Comparison of ENCODE assay signal across 16 cellular contexts in the genomic region with DNA sequence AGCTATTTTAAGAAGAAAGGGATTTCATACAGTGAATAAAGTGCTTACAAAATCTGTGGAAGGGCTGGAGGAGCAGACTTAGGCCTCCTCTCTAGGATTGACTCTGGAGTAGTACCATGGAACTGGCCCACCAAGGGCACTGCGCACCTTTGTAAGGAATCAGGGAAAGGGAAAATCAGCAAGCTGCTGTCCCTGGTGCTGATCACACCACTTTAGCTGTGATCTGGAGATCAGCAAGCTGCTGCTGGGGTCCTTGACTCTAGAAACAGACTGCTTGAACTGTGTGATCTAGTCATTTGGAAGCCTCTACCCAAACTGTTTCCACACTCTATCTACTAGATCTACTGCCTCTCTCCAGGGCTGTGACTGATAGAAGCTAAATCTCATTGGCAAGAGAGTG. TPM values are rescaled to one million over a fixed set of nuclear protein-coding genes. Genes with fewer than 3 reads are reported as not detected.
DNase-seq lines count a peak whose midpoint lies in the region; ATAC-seq, FAIRE-seq and TF ChIP-seq lines count a peak whose summit lies in the region.
"Had no signal": no experiment of that assay in that cellular context is flagged by ENCODE, and none has a peak within 500 bp of the region (broad histone marks: within the 10 kb centered on the region; RNA-seq: fewer than 3 reads in every experiment).

No MANE protein-coding gene starts in this region.

- ATAC-seq in HG03097 (IDR thresholded peaks at IDR 0.05; ENCODE audit: low FRiP score, unreplicated experiment), result no peak

- H3K9ac ChIP-seq in GM23248 (no peak overlapping the region), H1 (replicated peaks in 1 of 4; ENCODE audit: extremely low read depth in 1 of 4, low read depth in 3 of 4, low read length in 3 of 4) (no peak overlapping the region)

- no peak overlapping the region for H3K4me3 ChIP-seq in GM23248
- no peak overlapping the region for H3K4me3 ChIP-seq in H1 (ENCODE audit: extremely low read depth in 1 of 4, insufficient read depth in 2 of 4, low read depth in 3 of 4, low read length in 4 of 4)
- H3K4me3 ChIP-seq: prostate gland had no signal

- no peak overlapping the region for H4K5ac ChIP-seq in H1 (ENCODE audit: insufficient read length, low read depth, low read length)

- DNase-seq in GM23248 (peak; percentile 18), M059J (ENCODE audit: low read depth) (peak; percentile 8), H1 (ENCODE audit: low read depth in 1 of 2, low spot score in 2 of 2) (peak; percentile 19 to 75), myocyte (ENCODE audit: low read depth) (peak; percentile 46), RCC 7860 (ENCODE audit: low spot score) (no peak)
- no peak for DNase-seq in NK-92 treated with Interleukin-12 subunit alpha and Interleukin-12 subunit beta, amount 100 ng/mL, for 24 hours (lab: John Stamatoyannopoulos, UW)
- DNase-seq: activated CD4-positive, alpha-beta T cell treated with anti-CD3 and anti-CD28 coated beads for 4 hours; activated naive CD8-positive, alpha-beta T cell treated with anti-CD3 and anti-CD28 coated beads, Interleukin-2, amount 10 ng/mL, durations not matched to agents 7 days and 5 days; CD4-positive, alpha-beta memory T cell; kidney; NCI-H2081; NCI-H748 treated with DMSO at 0.1 percent for 48 hours had no signal

- peak; percentile 14 to 20; a peak in 2 of 4 replicates for TF ChIP-seq RAD21 in H1 (IDR thresholded peaks at IDR 0.05 in 1 of 2, conservative IDR thresholded peaks at IDR 0.05 in 1 of 2; ENCODE audit: low read depth in 2 of 2, low read length in 2 of 2)

- H4K8ac ChIP-seq in H1 (ENCODE audit: extremely low read depth, insufficient read depth, low read length), result no peak overlapping the region

- H4K20me1 ChIP-seq in GM23248 (ENCODE audit: insufficient read depth), result peaks cover 3% of the 10 kb centered on the region; the same call in 1 of the 2 replicates
- H4K20me1 ChIP-seq in H1 (replicated peaks in 1 of 2; ENCODE audit: control insufficient read depth in 1 of 2, insufficient read depth in 2 of 2, low read length in 2 of 2), result peaks cover 0 to 2% of the 10 kb centered on the region in 2 experiments

- no peaks in the 10 kb centered on the region for H3K9me2 ChIP-seq in GM23248 (ENCODE audit: insufficient read depth)

- peak; percentile 84 for FAIRE-seq in H1 (lab: Jason Lieb, UNC)
- FAIRE-seq in RCC 7860 (lab: Jason Lieb, UNC), result no peak
- FAIRE-seq: G401.6, kidney had no signal

- H2AK5ac ChIP-seq in H1 (ENCODE audit: low read depth, low read length), result no peak overlapping the region

- H3K4ac ChIP-seq in H1 (replicated peaks; ENCODE audit: insufficient read length, low read depth, low read length), result no peak overlapping the region

- no peaks in the 10 kb centered on the region for H3K27me3 ChIP-seq in GM23248 (replicated peaks; ENCODE audit: insufficient read depth)
- no peaks in the 10 kb centered on the region; a peak in 1 of 7 replicates for H3K27me3 ChIP-seq in H1 (replicated peaks in 1 of 4; ENCODE audit: control insufficient read depth in 3 of 4, extremely low read depth in 1 of 4, insufficient read depth in 3 of 4, low read length in 3 of 4)

- 87 to 100% methylated on average over 1 of the region's 1 CpG for WGBS in GM23248 (ENCODE audit: low coverage in 1 of 2, low lambda C conversion rate in 2 of 2, missing lambda C conversion rate in 2 of 2), 2 experiments
- WGBS in H1 (ENCODE audit: extremely low coverage in 1 of 2, insufficient coverage in 1 of 2, insufficient read length in 1 of 2, insufficient replicate concordance in 2 of 2, low coverage in 1 of 2, low lambda C conversion rate in 2 of 2, missing lambda C conversion rate in 1 of 2), 2 experiments, result 91% methylated on average over 1 of the region's 1 CpG; no CpG with 5 or more reads in 1 of the 2 experiments

- H3K23ac ChIP-seq in H1 (ENCODE audit: insufficient read length), result no peak overlapping the region

- no peak overlapping the region for H2BK12ac ChIP-seq in H1 (ENCODE audit: low read depth, low read length)

- no peaks in the 10 kb centered on the region for H3K79me1 ChIP-seq in H1 (ENCODE audit: low read depth, low read length)

- TF ChIP-seq EP300 in H1 (IDR thresholded peaks at IDR 0.05; ENCODE audit: borderline replicate concordance in 1 of 2, low read depth in 2 of 2, low read length in 2 of 2), result no peak

- H3K4me2 ChIP-seq in GM23248 (ENCODE audit: unreplicated experiment) (no peak overlapping the region), H1 (ENCODE audit: insufficient read depth in 1 of 2, low read depth in 2 of 2, low read length in 2 of 2) (no peak overlapping the region)

- TF ChIP-seq POLR2A in H1 (IDR thresholded peaks at IDR 0.05; ENCODE audit: control extremely low read depth in 1 of 2, low read depth in 2 of 2, low read length in 2 of 2), result no peak

- no peak overlapping the region for H2BK5ac ChIP-seq in H1 (ENCODE audit: low read depth, low read length)

- no peaks in the 10 kb centered on the region for H3K9me3 ChIP-seq in GM23248 (ENCODE audit: low read depth)
- no peaks in the 10 kb centered on the region for H3K9me3 ChIP-seq in H1 (ENCODE audit: insufficient read depth in 2 of 2, low read depth in 1 of 2, low read length in 1 of 2)
- H3K9me3 ChIP-seq: prostate gland had no signal

- H3K4me1 ChIP-seq in GM23248 (ENCODE audit: insufficient read depth), result peaks cover 6% of the 10 kb centered on the region; the same call in 1 of the 2 replicates
- no peaks in the 10 kb centered on the region for H3K4me1 ChIP-seq in H1 (replicated peaks in 1 of 4; ENCODE audit: control insufficient read depth in 3 of 4, insufficient read depth in 4 of 4, low read length in 3 of 4)
- H3K4me1 ChIP-seq: prostate gland had no signal

- no peak overlapping the region for H2AFZ ChIP-seq in GM23248
- no peak overlapping the region for H2AFZ ChIP-seq in H1 (ENCODE audit: low read length)

- no peak overlapping the region for H4K91ac ChIP-seq in H1 (replicated peaks; ENCODE audit: insufficient read length, low read length)

- no peak overlapping the region for H2BK120ac ChIP-seq in H1 (replicated peaks; ENCODE audit: low read depth, low read length)

- TF ChIP-seq CTCF in H1 (IDR thresholded peaks at IDR 0.05; ENCODE audit: control extremely low read depth in 1 of 3, insufficient read depth in 1 of 3, low read depth in 1 of 3, low read length in 3 of 3), result no peak

- CTCF ChIA-PET in H1 (lab: Charles Lee; ENCODE audit: partially characterized antibody), result interaction anchor here (0.8 to 2.2 kb wide), 8 partner anchors 10 to 153 kb away, joined by 3 to 8 read pairs (median 4); no protein-coding TSS in a partner anchor

- H3K56ac ChIP-seq in H1 (replicated peaks; ENCODE audit: insufficient read length, low read depth, low read length), result no peak overlapping the region

- no peaks in the 10 kb centered on the region for H3K79me2 ChIP-seq in GM23248 (ENCODE audit: insufficient read depth)
- no peaks in the 10 kb centered on the region for H3K79me2 ChIP-seq in H1 (ENCODE audit: control insufficient read depth in 1 of 2, insufficient read depth in 2 of 2, low read length in 2 of 2)

- H3K27ac ChIP-seq in GM23248 (no peak overlapping the region), H1 (ENCODE audit: low read depth, low read length) (no peak overlapping the region)
- H3K27ac ChIP-seq: HL-60, prostate gland had no signal

- no peak overlapping the region for H3K18ac ChIP-seq in H1 (ENCODE audit: extremely low read depth, low read length)

- H2BK20ac ChIP-seq in H1 (ENCODE audit: low read length), result no peak overlapping the region

- POLR2A ChIA-PET in H1 (lab: Charles Lee; ENCODE audit: partially characterized antibody), result interaction anchor here (0.6 to 0.8 kb wide), 2 partner anchors 10 to 13 kb away, joined by 3 read pairs; no protein-coding TSS in a partner anchor

- H3K36me3 ChIP-seq in GM23248 (ENCODE audit: low read depth) (peaks cover 3% of the 10 kb centered on the region; the same call in 1 of the 2 replicates), H1 (ENCODE audit: control insufficient read depth in 2 of 4, insufficient read depth in 4 of 4, low read length in 3 of 4) (peaks cover 0 to 8% (median 3%) of the 10 kb centered on the region in 4 experiments; a peak in 3 of 8 replicates)
- H3K36me3 ChIP-seq: prostate gland had no signal

- in situ Hi-C loops in GM23248 (cut with MboI), result no loop called here

- H3K14ac ChIP-seq in H1 (ENCODE audit: insufficient read length), result no peak overlapping the region

- no peak overlapping the region for H2BK15ac ChIP-seq in H1 (ENCODE audit: low read length)

- H3K23me2 ChIP-seq in H1 (ENCODE audit: low read depth, low read length), result no peaks in the 10 kb centered on the region; the same call in 1 of the 2 replicates

- H3F3A ChIP-seq in GM23248 (ENCODE audit: insufficient read depth), result no peaks in the 10 kb centered on the region

RNA-seq across cellular contexts. Expression of a gene that starts 18.4 kb away (rescaled TPM):
- under 0.01 and 1.4 TPM in 2 replicates for total RNA-seq in GM23248 (2014; rRNA removed; shearing (Covaris generic))
- 0.08 TPM in 2 replicates for polyA plus RNA-seq in GM23248 (2016; fragmentation: Nextera tagmentation; extraction: Ambion mirVana)
- 0.17 and 0.32 TPM in 2 replicates for total RNA-seq in M059J (2014; rRNA removed; shearing (Covaris generic))
- 0.77 and 1.0 TPM in 2 replicates for total RNA-seq in H1 (2021; fragmentation: NEBNext Ultra II Directional; extraction: Animal tissue kit (Norgen Biotek cat#: 25700))
- 0.59 and 0.63 TPM in 2 replicates for polyA plus RNA-seq in H1 (2011; rRNA removed)
- 0.98 TPM for polyA plus RNA-seq in H1 (2011; cell fraction: cytosol; rRNA removed)
- polyA plus RNA-seq in H1 (2011; cell fraction: nucleus; rRNA removed), result 3.1 TPM
- polyA plus RNA-seq in H1 (2012, experiment 1 of 2), result 0.61 to 1.1 TPM (median 0.75 TPM) in 4 replicates
- 0.38 TPM for polyA plus RNA-seq in H1 (2012, experiment 2 of 2)
- polyA plus RNA-seq in H1 (2013, experiment 1 of 2), result 0.26 TPM
- polyA plus RNA-seq in H1 (2013, experiment 2 of 2), result 0.35 TPM
- polyA minus RNA-seq in H1 (2011; rRNA and poly(A)+ RNA removed), result 1.4 and 3.1 TPM in 2 replicates
- 0.66 TPM for polyA minus RNA-seq in H1 (2011; cell fraction: cytosol; rRNA and poly(A)+ RNA removed)
- polyA minus RNA-seq in H1 (2011; cell fraction: nucleus; rRNA and poly(A)+ RNA removed), result 1.6 TPM
- total RNA-seq in myocyte, result 0.70 and 1.2 TPM in 2 replicates
- polyA plus RNA-seq in myocyte (2012), result 1.0 TPM

RNA-seq across cellular contexts. Expression of a gene that starts 58.8 kb away (rescaled TPM):
- 20.6 and 27.9 TPM in 2 replicates for total RNA-seq in GM23248 (2014; rRNA removed; shearing (Covaris generic))
- polyA plus RNA-seq in GM23248 (2016; fragmentation: Nextera tagmentation; extraction: Ambion mirVana), result 10.9 and 13.0 TPM in 2 replicates
- total RNA-seq in M059J (2014; rRNA removed; shearing (Covaris generic)), result 13.8 and 16.3 TPM in 2 replicates
- total RNA-seq in H1 (2021; fragmentation: NEBNext Ultra II Directional; extraction: Animal tissue kit (Norgen Biotek cat#: 25700)), result 14.3 and 16.0 TPM in 2 replicates
- polyA plus RNA-seq in H1 (2011; rRNA removed), result 2.3 and 3.9 TPM in 2 replicates
- polyA plus RNA-seq in H1 (2011; cell fraction: cytosol; rRNA removed), result 5.0 TPM
- polyA plus RNA-seq in H1 (2011; cell fraction: nucleus; rRNA removed), result 3.6 TPM
- 4.1 to 6.7 TPM (median 4.7 TPM) in 4 replicates for polyA plus RNA-seq in H1 (2012, experiment 1 of 2)
- 0.54 TPM for polyA plus RNA-seq in H1 (2012, experiment 2 of 2)
- 5.8 TPM for polyA plus RNA-seq in H1 (2013, experiment 1 of 2)
- 5.7 TPM for polyA plus RNA-seq in H1 (2013, experiment 2 of 2)
- 24.5 and 25.3 TPM in 2 replicates for polyA minus RNA-seq in H1 (2011; rRNA and poly(A)+ RNA removed)
- polyA minus RNA-seq in H1 (2011; cell fraction: cytosol; rRNA and poly(A)+ RNA removed), result 5.9 TPM
- 38.9 TPM for polyA minus RNA-seq in H1 (2011; cell fraction: nucleus; rRNA and poly(A)+ RNA removed)
- 37.7 and 55.9 TPM in 2 replicates for total RNA-seq in myocyte
- 17.2 TPM for polyA plus RNA-seq in myocyte (2012)

Comparison
In these comparisons a context has a peak if more than half of its experiments do, and no peak if none do; other contexts are left out.
1. DNase-seq: peak in GM23248 (single experiment), M059J (single experiment), H1 (2 of 2) and myocyte (single experiment); none in RCC 7860 (single experiment) and NK-92 treated with Interleukin-12 subunit alpha and Interleukin-12 subunit beta, amount 100 ng/mL, for 24 hours (single experiment).